ENCODE assay signal across 8 cellular contexts in genomic region chr6:391559-392440, GRCh38. TPM values are rescaled to one million over a fixed set of nuclear protein-coding genes. Genes with fewer than 3 reads are reported as not detected.
A peak's percentile ranks its signal among the peaks of the same experiment; 100 is the strongest.
DNase-seq lines count a peak whose midpoint lies in the region; ATAC-seq and TF ChIP-seq lines count a peak whose summit lies in the region.

IRF4 (plus strand) TSS chr6:391752; CDS start chr6:393153, 1,401 bp downstream.

- no peak within 1 kb of the TSS for H3K4ac ChIP-seq in mesenchymal stem cell (ENCODE audit: low read depth in 1 of 2, low read length in 2 of 2)

- POLR2A ChIA-PET in T-cell (lab: Charles Lee), result no interaction called here

- no peak within 1 kb of the TSS for H3K27ac ChIP-seq in DOHH2 (ENCODE audit: low read depth, low read length)
- no peak within 1 kb of the TSS for H3K27ac ChIP-seq in mesenchymal stem cell (ENCODE audit: low read length, poor library complexity, severe bottlenecking)

- peaks cover 16% of the 10 kb centered on the region for H3K36me3 Mint-ChIP-seq in T-cell
- no peaks in the 10 kb centered on the region for H3K36me3 Mint-ChIP-seq in brain

- no peak within 1 kb of the TSS for H4K8ac ChIP-seq in mesenchymal stem cell (ENCODE audit: low read length)

- CTCF ChIA-PET in T-cell (lab: Charles Lee), result interaction anchor here in 1 of 2 donors (0.9 kb wide), 1 partner anchor 166 kb away, joined by 5 read pairs; no protein-coding TSS in a partner anchor

- ATAC-seq in GM21737 (IDR thresholded peaks at IDR 0.05; ENCODE audit: unreplicated experiment), result peak; percentile 44
- ATAC-seq in T-cell (replicated peaks in 1 of 4), result peak; percentile 53 to 58 (median 55)

- H3K4me2 ChIP-seq in DOHH2 (ENCODE audit: low read length) (0 out of 2 replicates have a peak within 1 kb of the TSS, but pooled peaks have one; percentile 20), mesenchymal stem cell (ENCODE audit: low read length, poor library complexity, severe bottlenecking) (peak within 1 kb of the TSS; percentile 66)

- peak within 1 kb of the TSS in 1 of 2 experiments; percentile 56 for H3K23ac ChIP-seq in mesenchymal stem cell (ENCODE audit: low read length in 2 of 2)

- TF ChIP-seq CTCF in DOHH2 (IDR thresholded peaks at IDR 0.05; ENCODE audit: low read depth, low read length, poor library complexity, severe bottlenecking), result no peak
- TF ChIP-seq CTCF in brain (conservative IDR thresholded peaks at IDR 0.05), result no peak

- H3K4me1 ChIP-seq in DOHH2 (ENCODE audit: control insufficient read depth, low read length) (no peaks in the 10 kb centered on the region), mesenchymal stem cell (ENCODE audit: control insufficient read depth, insufficient read depth, low read depth, low read length) (peaks cover 26% of the 10 kb centered on the region)

- H2AK5ac ChIP-seq in mesenchymal stem cell (ENCODE audit: low read length, severe bottlenecking), result no peak within 1 kb of the TSS

- H3K27ac Mint-ChIP-seq in T-cell, result peak within 1 kb of the TSS; percentile 81 to 83
- no peak within 1 kb of the TSS for H3K27ac Mint-ChIP-seq in brain

- H3K27me3 Mint-ChIP-seq in T-cell (peaks cover 4 to 8% of the 10 kb centered on the region in 2 donors), brain (peaks cover 91% of the 10 kb centered on the region)

- H3K9me3 Mint-ChIP-seq in T-cell (no peaks in the 10 kb centered on the region), brain (peaks cover 0 to 4% (median 0%) of the 10 kb centered on the region in 5 experiments)

- H2BK5ac ChIP-seq in mesenchymal stem cell (ENCODE audit: low read depth, low read length, poor library complexity, severe bottlenecking), result no peak within 1 kb of the TSS

- H3K27me3 ChIP-seq in DOHH2 (ENCODE audit: control insufficient read depth, low read length), result peaks cover 64% of the 10 kb centered on the region
- H3K27me3 ChIP-seq in mesenchymal stem cell (ENCODE audit: control insufficient read depth in 1 of 2, insufficient read depth in 1 of 2, low read length in 2 of 2), result peaks cover 49 to 81% of the 10 kb centered on the region in 2 experiments

- no peaks in the 10 kb centered on the region for H3K79me1 ChIP-seq in mesenchymal stem cell (replicated peaks; ENCODE audit: low read length, poor library complexity, severe bottlenecking)

- peak within 1 kb of the TSS; percentile 89 to 99 (median 97) for H3K4me3 Mint-ChIP-seq in T-cell
- peak within 1 kb of the TSS; percentile 67 to 86 (median 79) for H3K4me3 Mint-ChIP-seq in brain

- no peaks in the 10 kb centered on the region for H3F3A ChIP-seq in DOHH2 (ENCODE audit: control insufficient read depth, insufficient read depth)

- no peak within 1 kb of the TSS for H2AFZ ChIP-seq in mesenchymal stem cell (ENCODE audit: low read depth, low read length)

- H3K9me3 ChIP-seq in DOHH2 (ENCODE audit: control insufficient read depth, insufficient read depth, low read length) (no peaks in the 10 kb centered on the region), mesenchymal stem cell (ENCODE audit: control insufficient read depth, low read length) (no peaks in the 10 kb centered on the region)

- H3K4me1 Mint-ChIP-seq in T-cell (peaks cover 28 to 38% (median 29%) of the 10 kb centered on the region in 3 donors), brain (peaks cover 19% of the 10 kb centered on the region)

- H3K9ac ChIP-seq in mesenchymal stem cell (ENCODE audit: low read length), result peak within 1 kb of the TSS; percentile 72

- H3K9me2 ChIP-seq in DOHH2 (replicated peaks; ENCODE audit: control insufficient read depth, low read length), result no peaks in the 10 kb centered on the region

- no peak within 1 kb of the TSS for H3K18ac ChIP-seq in mesenchymal stem cell (ENCODE audit: low read depth in 1 of 2, low read length in 2 of 2)

- H3K36me3 ChIP-seq in DOHH2 (ENCODE audit: control insufficient read depth, low read length) (no peaks in the 10 kb centered on the region), mesenchymal stem cell (ENCODE audit: control insufficient read depth in 1 of 2, insufficient read depth in 2 of 2, low read depth in 1 of 2, low read length in 2 of 2) (peaks cover 0 to 11% of the 10 kb centered on the region in 2 experiments)

- H3K4me3 ChIP-seq in DOHH2 (ENCODE audit: low read length) (no peak within 1 kb of the TSS), mesenchymal stem cell (ENCODE audit: insufficient read depth in 1 of 2, low read depth in 1 of 2, low read length in 2 of 2) (peak within 1 kb of the TSS; percentile 35 to 77)

- DNase-seq in T-cell (peak in 11 of 34 experiments; percentile 20 to 55 (median 38)), mesenchymal stem cell (no peak), SKM-1 (lab: John Stamatoyannopoulos, UW; ENCODE audit: unreplicated experiment) (no peak), NCI-H82 treated with DMSO at 0.1 percent for 48 hours (lab: John Stamatoyannopoulos, UW; ENCODE audit: unreplicated experiment) (no peak)
- DNase-seq in stimulated activated CD8-positive, alpha-beta memory T cell treated with anti-CD3 and anti-CD28 coated beads, Interleukin-7, amount 100 ng/mL, for 4 hours (ENCODE audit: low read depth in 2 of 2), result peak; percentile 64 to 70

- H2BK120ac ChIP-seq in mesenchymal stem cell (ENCODE audit: low read depth, low read length), result no peak within 1 kb of the TSS

- peak within 1 kb of the TSS; percentile 36 for H2BK15ac ChIP-seq in mesenchymal stem cell (ENCODE audit: low read depth, poor library complexity, severe bottlenecking)

- no peaks in the 10 kb centered on the region for H3K79me2 ChIP-seq in DOHH2 (ENCODE audit: control insufficient read depth, low read length)

- WGBS in mesenchymal stem cell, result 2% methylated on average over 64 of the region's 82 CpGs

- H4K20me1 ChIP-seq in DOHH2 (ENCODE audit: control insufficient read depth, insufficient read depth, low read depth, low read length), result no peaks in the 10 kb centered on the region

- no peak within 1 kb of the TSS for H2BK12ac ChIP-seq in mesenchymal stem cell (ENCODE audit: low read length in 2 of 2)

- no peak within 1 kb of the TSS for H3K14ac ChIP-seq in mesenchymal stem cell (ENCODE audit: low read length in 2 of 2)

- no peak within 1 kb of the TSS for H4K91ac ChIP-seq in mesenchymal stem cell (ENCODE audit: low read length)

RNA-seq across cellular contexts. Expression of gene IRF4, which starts in this region (rescaled TPM):
- 10 to 100 TPM; 16.9 to 67.2 (median 28.4) TPM for total RNA-seq in T-cell
- 0.08 TPM for polyA plus RNA-seq in brain (ENCODE audit: insufficient read depth, low read depth, low replicate concordance)
- polyA plus RNA-seq in mesenchymal stem cell (2013, experiment 1 of 2), result 0.01 TPM
- 0.03 TPM for polyA plus RNA-seq in mesenchymal stem cell (2013, experiment 2 of 2)

Comparison
In these comparisons a context has a peak if more than half of its experiments do, and no peak if none do; other contexts are left out.
1. DNase-seq: peak in stimulated activated CD8-positive, alpha-beta memory T cell treated with anti-CD3 and anti-CD28 coated beads, Interleukin-7, amount 100 ng/mL, for 4 hours (2 of 2); none in mesenchymal stem cell (single experiment), SKM-1 (single experiment) and NCI-H82 treated with DMSO at 0.1 percent for 48 hours (single experiment).
2. H3K27ac Mint-ChIP-seq: peak in T-cell (2 of 2); none in brain (0 of 5).